In genomic region chr4:22500831-22501714, GRCh38 we compare ENCODE assay signal across 10 cellular contexts. TPM values are rescaled to one million over a fixed set of nuclear protein-coding genes. Genes with fewer than 3 reads are reported as not detected.
DNase-seq lines count a peak whose midpoint lies in the region; TF ChIP-seq lines count a peak whose summit lies in the region.
"Had no signal": no experiment of that assay in that cellular context is flagged by ENCODE, and none has a peak within 500 bp of the region (broad histone marks: within the 10 kb centered on the region; RNA-seq: fewer than 3 reads in every experiment).

No MANE protein-coding gene starts in this region.

- H3K36me3 ChIP-seq in WERI-Rb-1 (no peaks in the 10 kb centered on the region), liver (ENCODE audit: control insufficient read depth in 4 of 4, insufficient read depth in 3 of 4, low read depth in 1 of 4, low read length in 3 of 4) (no peaks in the 10 kb centered on the region), transverse colon (no peaks in the 10 kb centered on the region)

- H3K4me1 ChIP-seq in liver (ENCODE audit: control insufficient read depth in 4 of 4, insufficient read depth in 4 of 4, low read length in 3 of 4) (peaks cover 6 to 35% (median 13%) of the 10 kb centered on the region in 4 donors), transverse colon (peaks cover 11 to 33% (median 22%) of the 10 kb centered on the region in 4 donors)

- peaks cover 5% of the 10 kb centered on the region for H3K36me3 Mint-ChIP-seq in activated naive CD4-positive, alpha-beta T cell treated with anti-CD3 and anti-CD28 coated beads for 36 hours (ENCODE audit: low read depth)

- H3K4me3 Mint-ChIP-seq in activated naive CD4-positive, alpha-beta T cell treated with anti-CD3 and anti-CD28 coated beads for 36 hours = no peak overlapping the region

- no peaks in the 10 kb centered on the region for H3K27me3 Mint-ChIP-seq in activated naive CD4-positive, alpha-beta T cell treated with anti-CD3 and anti-CD28 coated beads for 36 hours (ENCODE audit: low read depth)

- H3K9me3 Mint-ChIP-seq in activated naive CD4-positive, alpha-beta T cell treated with anti-CD3 and anti-CD28 coated beads for 36 hours = peaks cover 2% of the 10 kb centered on the region

- in situ Hi-C loops in transverse colon (cut with MboI; ENCODE audit: low pct_ligation_motif_present in 1 of 4, low pct_unique_long_range_greater_than_20kb in 1 of 4, low sequenced_read_pairs in 3 of 4) = no loop called here

- TF ChIP-seq POLR2A in transverse colon (IDR thresholded peaks at IDR 0.05) = peak; percentile 76

- H3K4me3 ChIP-seq in WERI-Rb-1 (ENCODE audit: low read depth, low read length) (no peak overlapping the region), liver (ENCODE audit: low read depth in 1 of 3, low read length in 3 of 3) (no peak overlapping the region), transverse colon (peak overlapping the region in 1 of 4 donors; percentile 13)

- H3K9ac ChIP-seq in liver (ENCODE audit: low read depth in 1 of 2, low read length in 2 of 2) = no peak overlapping the region

- 64% methylated on average over 6 of the region's 6 CpGs for WGBS in liver
- 26 to 32% methylated on average over 6 of the region's 6 CpGs for WGBS in transverse colon (ENCODE audit: low coverage in 1 of 2), 2 donors

- CTCF ChIA-PET in activated naive CD4-positive, alpha-beta T cell treated with anti-CD3 and anti-CD28 coated beads for 36 hours (lab: Charles Lee) = interaction anchor here (0.6 to 1.6 kb wide), 3 partner anchors 14 to 146 kb away, joined by 3 to 6 read pairs (median 4); no protein-coding TSS in a partner anchor

- peak; percentile 72 for DNase-seq in activated naive CD4-positive, alpha-beta T cell treated with anti-CD3 and anti-CD28 coated beads for 36 hours
- DNase-seq in activated naive CD4-positive, alpha-beta T cell treated with Interleukin-2 at 50 U/mL for 16 hours = no peak
- DNase-seq in WERI-Rb-1 (peak; percentile 65), transverse colon (peak; percentile 66), superior temporal gyrus (ENCODE audit: extremely low spot score) (no peak), ecto neural progenitor cell (ENCODE audit: low spot score) (no peak), NCI-H1417 (lab: John Stamatoyannopoulos, UW) (no peak)
- DNase-seq: effector CD4-positive, alpha-beta T cell; OCI-M1 had no signal

- intact Hi-C loops in activated naive CD4-positive, alpha-beta T cell treated with anti-CD3 and anti-CD28 coated beads for 36 hours (cut with micrococcal nuclease) = loop anchor here (1.0 to 10.0 kb wide), 7 partner anchors 13 to 1796 kb away; partner anchors contain the start of gene PACRGL
- intact Hi-C loops in transverse colon (cut with DNase I; ENCODE audit: low total_unique reads) = no loop called here

- H3K9me3 ChIP-seq in WERI-Rb-1 (ENCODE audit: severe bottlenecking) = no peaks in the 10 kb centered on the region
- H3K9me3 ChIP-seq in liver (ENCODE audit: control insufficient read depth in 4 of 4, low read length in 3 of 4) = no peaks in the 10 kb centered on the region
- no peaks in the 10 kb centered on the region for H3K9me3 ChIP-seq in transverse colon

- TF ChIP-seq RAD21 in liver (IDR thresholded peaks at IDR 0.05) = no peak

- H3K27me3 ChIP-seq in WERI-Rb-1 (ENCODE audit: insufficient read depth, low read depth, severe bottlenecking) (no peaks in the 10 kb centered on the region), liver (ENCODE audit: control insufficient read depth in 4 of 4, insufficient read depth in 4 of 4, low read length in 3 of 4) (no peaks in the 10 kb centered on the region), transverse colon (no peaks in the 10 kb centered on the region)

- TF ChIP-seq EP300 in transverse colon (IDR thresholded peaks at IDR 0.05; ENCODE audit: low read depth) = no peak

- H3K27ac ChIP-seq in WERI-Rb-1 = peak overlapping the region; percentile 21
- H3K27ac ChIP-seq in liver (ENCODE audit: low read depth in 1 of 2, low read length in 2 of 2) = peak overlapping the region; percentile 1 to 51
- no peak overlapping the region for H3K27ac ChIP-seq in transverse colon

- H3K4me1 Mint-ChIP-seq in activated naive CD4-positive, alpha-beta T cell treated with anti-CD3 and anti-CD28 coated beads for 36 hours (ENCODE audit: low read depth) = peaks cover 24% of the 10 kb centered on the region

- H3K27ac Mint-ChIP-seq in activated naive CD4-positive, alpha-beta T cell treated with anti-CD3 and anti-CD28 coated beads for 36 hours = peak overlapping the region; percentile 72

- no peak for TF ChIP-seq CTCF in WERI-Rb-1 (IDR thresholded peaks at IDR 0.05; ENCODE audit: low read depth, low read length)
- no peak for TF ChIP-seq CTCF in liver (IDR thresholded peaks at IDR 0.05; ENCODE audit: low read depth, low read length, missing input control)
- TF ChIP-seq CTCF in transverse colon (IDR thresholded peaks at IDR 0.05) = no peak

TF ChIP-seq in liver, 16 proteins besides CTCF, POLR2A, EP300 and RAD21:
- TF ChIP-seq HNF4A (conservative IDR thresholded peaks at IDR 0.05) (peak; percentile 72 to 82), TAF1 (conservative IDR thresholded peaks at IDR 0.05) (no peak), RXRA (IDR thresholded peaks at IDR 0.05) (peak in 1 of 2 donors; percentile 6)
- TF ChIP-seq, protein P1, sequence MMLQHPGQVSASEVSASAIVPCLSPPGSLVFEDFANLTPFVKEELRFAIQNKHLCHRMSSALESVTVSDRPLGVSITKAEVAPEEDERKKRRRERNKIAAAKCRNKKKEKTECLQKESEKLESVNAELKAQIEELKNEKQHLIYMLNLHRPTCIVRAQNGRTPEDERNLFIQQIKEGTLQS (IDR thresholded peaks at IDR 0.05) = no peak

RNA-seq across cellular contexts. Expression of gene ADGRA3, which starts 14.8 kb away (rescaled TPM):
- 10 to 100 TPM in 1 of 2 experiments, 1 to 10 TPM in 1; 9.9 to 11.0 TPM for total RNA-seq in activated naive CD4-positive, alpha-beta T cell treated with anti-CD3 and anti-CD28 coated beads for 36 hours
- total RNA-seq in liver = 100 to 1,000 TPM in 1 of 2 donors, 10 to 100 TPM in 1; 15.2 to 239 TPM
- polyA plus RNA-seq in liver = 10 to 100 TPM; 26.7 to 38.5 TPM
- total RNA-seq in transverse colon = 100 to 1,000 TPM in 1 of 4 donors, 10 to 100 TPM in 3; 76.7 to 126 (median 91.1) TPM

Comparison
In these comparisons a context has a peak if more than half of its experiments do, and no peak if none do; other contexts are left out.
1. DNase-seq: peak in activated naive CD4-positive, alpha-beta T cell treated with anti-CD3 and anti-CD28 coated beads for 36 hours (single experiment), WERI-Rb-1 (single experiment) and transverse colon (single experiment); none in activated naive CD4-positive, alpha-beta T cell treated with Interleukin-2 at 50 U/mL for 16 hours (single experiment), superior temporal gyrus (single experiment), ecto neural progenitor cell (single experiment) and NCI-H1417 (0 of 3).
2. H3K27ac ChIP-seq: peak in WERI-Rb-1 (single experiment) and liver (2 of 2); none in transverse colon (0 of 4).